Comparison of ENCODE assay signal across 26 cellular contexts in genomic region chr20:61785567-61785816, GRCh38.
"Had no signal": no experiment of that assay in that cellular context is flagged by ENCODE, and none has a peak within 500 bp of the region (broad histone marks: within the 10 kb centered on the region; RNA-seq: fewer than 3 reads in every experiment).

No MANE protein-coding gene starts in this region.

- H3K36me3 ChIP-seq: left lung, neural progenitor cell, neutrophil, ovary, right atrium auricular region, right lobe of liver, tibial nerve, vagina had no signal

- H3K4me1 ChIP-seq: left lung, right atrium auricular region, right lobe of liver, vagina had no signal

- H3K4me2 ChIP-seq: neural progenitor cell had no signal

- ATAC-seq: left colon; left lung; natural killer cell; stimulated activated naive B cell treated with anti-CD40 and anti-IgM and Interleukin-4, amounts not matched to agents 10 μg/mL and 1 μg/mL and 100 μg/mL, for 72 hours had no signal

- H3K27ac Mint-ChIP-seq: immature natural killer cell; mesothelial cell of epicardium; naive B cell; natural killer cell; nephron progenitor cell; progenitor cell of endocrine pancreas; stimulated activated naive B cell treated with anti-CD40 and anti-IgM and Interleukin-4, amounts not matched to agents 10 μg/mL and 1 μg/mL and 100 μg/mL, for 72 hours; stimulated activated naive CD8-positive, alpha-beta T cell treated with anti-CD3 and anti-CD28 coated beads, Interleukin-15, Interleukin-2, amounts not matched to agents 100 ng/mL and 50 ng/mL, for 24 hours; type B pancreatic cell had no signal

- H3K27ac ChIP-seq: left lung, neural progenitor cell, neutrophil, ovary, right atrium auricular region, right lobe of liver, skin epidermis, vagina had no signal

- H3K4me3 ChIP-seq: left lung, lung, neural progenitor cell, ovary, right atrium auricular region, right lobe of liver, skin epidermis, vagina had no signal

- H3K4me3 Mint-ChIP-seq: immature natural killer cell; mesothelial cell of epicardium; naive B cell; natural killer cell; nephron progenitor cell; neural progenitor cell; stimulated activated naive B cell treated with anti-CD40 and anti-IgM and Interleukin-4, amounts not matched to agents 10 μg/mL and 1 μg/mL and 100 μg/mL, for 72 hours; stimulated activated naive CD8-positive, alpha-beta T cell treated with anti-CD3 and anti-CD28 coated beads, Interleukin-15, Interleukin-2, amounts not matched to agents 100 ng/mL and 50 ng/mL, for 24 hours; type B pancreatic cell had no signal

- DNase-seq: immature natural killer cell; kidney; left colon; left lung; mesendoderm; naive B cell; natural killer cell; nephron progenitor cell; ovary; stimulated activated CD4-positive, alpha-beta T cell treated with anti-CD3 and anti-CD28 coated beads, Interleukin-12 subunit alpha, Interleukin-12 subunit beta, amount 100 ng/mL, for 4 hours; stimulated activated CD4-positive, alpha-beta T cell treated with anti-CD3 and anti-CD28 coated beads, Interleukin-15, amount 100 ng/mL, for 24 hours; stimulated activated CD4-positive, alpha-beta T cell treated with anti-CD3 and anti-CD28 coated beads, Interleukin-2, amount 100 ng/mL, for 24 hours; stimulated activated CD4-positive, alpha-beta T cell treated with anti-CD3 and anti-CD28 coated beads, Interleukin-4, amount 100 ng/mL, for 1 hour; stimulated activated naive B cell treated with anti-CD40 and anti-IgM and Interleukin-4, amounts not matched to agents 10 μg/mL and 1 μg/mL and 100 μg/mL, for 72 hours had no signal

- H3K4me1 Mint-ChIP-seq: immature natural killer cell; naive B cell; natural killer cell; stimulated activated naive B cell treated with anti-CD40 and anti-IgM and Interleukin-4, amounts not matched to agents 10 μg/mL and 1 μg/mL and 100 μg/mL, for 72 hours had no signal

- H3K27me3 ChIP-seq: neutrophil, ovary, right atrium auricular region, right lobe of liver, tibial nerve, vagina had no signal

- H2AFZ ChIP-seq: neural progenitor cell had no signal

- H3K36me3 Mint-ChIP-seq: immature natural killer cell; mesothelial cell of epicardium; natural killer cell; stimulated activated naive B cell treated with anti-CD40 and anti-IgM and Interleukin-4, amounts not matched to agents 10 μg/mL and 1 μg/mL and 100 μg/mL, for 72 hours; type B pancreatic cell had no signal

- H3K9ac ChIP-seq: neural progenitor cell had no signal

- H3K9me3 ChIP-seq: neutrophil, ovary, right lobe of liver, vagina had no signal

- H3K27me3 Mint-ChIP-seq: stimulated activated naive CD8-positive, alpha-beta T cell treated with anti-CD3 and anti-CD28 coated beads, Interleukin-15, Interleukin-2, amounts not matched to agents 100 ng/mL and 50 ng/mL, for 24 hours had no signal
